ENCODE assay signal across 27 cellular contexts in genomic region chr3:16011376-16011775, GRCh38.
"Had no signal": no experiment of that assay in that cellular context is flagged by ENCODE, and none has a peak within 500 bp of the region (broad histone marks: within the 10 kb centered on the region; RNA-seq: fewer than 3 reads in every experiment).

No MANE protein-coding gene starts in this region.

- H3K27ac Mint-ChIP-seq: endodermal cell; natural killer cell treated with Interleukin-12 subunit alpha and Interleukin-12 subunit beta and Interleukin-15 and Interleukin-18, amount 100 ng/mL, for 72 hours; neural progenitor cell had no signal

- H3K4me3 Mint-ChIP-seq: endodermal cell; natural killer cell treated with Interleukin-12 subunit alpha and Interleukin-12 subunit beta and Interleukin-15 and Interleukin-18, amount 100 ng/mL, for 72 hours; neural progenitor cell had no signal

- DNase-seq: colonic mucosa; dermis blood vessel endothelial cell; effector CD4-positive, alpha-beta T cell; endodermal cell; erythroblast; foreskin melanocyte; head of caudate nucleus; left colon; left ventricle myocardium superior; mesenchymal stem cell; midbrain; nucleus accumbens; pancreas; right cardiac atrium; spleen; stimulated activated CD4-positive, alpha-beta T cell treated with anti-CD3 and anti-CD28 coated beads, Interleukin-2, amount 100 ng/mL, for 24 hours; stimulated activated naive CD4-positive, alpha-beta T cell; stomach; substantia nigra; transverse colon had no signal

- H3K27ac ChIP-seq: colonic mucosa, hepatocyte, neural progenitor cell, pancreas, spleen, stomach, thoracic aorta, transverse colon had no signal

- H3K4me3 ChIP-seq: colonic mucosa, hepatocyte, lung, neural progenitor cell, pancreas, spleen, stomach, thoracic aorta, transverse colon had no signal

- ATAC-seq: left colon; left ventricle myocardium superior; natural killer cell treated with Interleukin-12 subunit alpha and Interleukin-12 subunit beta and Interleukin-15 and Interleukin-18, amount 100 ng/mL, for 72 hours; pancreas; right cardiac atrium had no signal

- H3K27me3 ChIP-seq: colonic mucosa, hepatocyte, neural progenitor cell, pancreas, spleen, stomach, transverse colon had no signal

- H3K9me3 ChIP-seq: colonic mucosa, pancreas, thoracic aorta, transverse colon had no signal

- H3K36me3 ChIP-seq: colonic mucosa, neural progenitor cell, pancreas, spleen, stomach, thoracic aorta, transverse colon had no signal

- H3K79me2 ChIP-seq: hepatocyte had no signal

- H3K4me1 ChIP-seq: colonic mucosa, neural progenitor cell, pancreas, spleen, stomach, transverse colon had no signal

- H3K27me3 Mint-ChIP-seq: progenitor cell of endocrine pancreas had no signal

- H3K36me3 Mint-ChIP-seq: neural progenitor cell had no signal

- H3K4me1 Mint-ChIP-seq: endodermal cell, neural progenitor cell had no signal

- FAIRE-seq: endothelial cell of umbilical vein, pancreas had no signal

- H2AFZ ChIP-seq: hepatocyte, neural progenitor cell had no signal

- H3K9me3 Mint-ChIP-seq: natural killer cell treated with Interleukin-12 subunit alpha and Interleukin-12 subunit beta and Interleukin-15 and Interleukin-18, amount 100 ng/mL, for 72 hours had no signal

- H3K4me2 ChIP-seq: hepatocyte, neural progenitor cell had no signal

- H3K9ac ChIP-seq: neural progenitor cell had no signal
